ENCODE assay signal across 1 cellular context in genomic region chr3:155604967-155605366, GRCh38.
A peak's percentile ranks its signal among the peaks of the same experiment; 100 is the strongest.
TF ChIP-seq lines count a peak whose summit lies in the region.

No MANE protein-coding gene starts in this region.

TF ChIP-seq in HepG2, 621 proteins besides CTCF, POLR2A, EP300 and RAD21 (continued from another document):
- TF ChIP-seq PHF21A (CRISPR knock-in tag; IDR thresholded peaks at IDR 0.05) (no peak), ZSCAN21 (CRISPR knock-in tag; IDR thresholded peaks at IDR 0.05; ENCODE audit: borderline replicate concordance) (no peak), TAF15 (IDR thresholded peaks at IDR 0.05; ENCODE audit: low read depth, low read length, poor library complexity, severe bottlenecking) (no peak), ZNF558 (CRISPR knock-in tag; IDR thresholded peaks at IDR 0.05; ENCODE audit: borderline replicate concordance) (no peak), KDM1A (CRISPR knock-in tag; IDR thresholded peaks at IDR 0.05) (no peak), ZNF18 (CRISPR knock-in tag; IDR thresholded peaks at IDR 0.05; ENCODE audit: insufficient replicate concordance) (no peak), ELF3 (CRISPR knock-in tag; IDR thresholded peaks at IDR 0.05) (no peak), ZFX (CRISPR knock-in tag; IDR thresholded peaks at IDR 0.05; ENCODE audit: low read depth) (no peak), NCOA1 (CRISPR knock-in tag; IDR thresholded peaks at IDR 0.05) (no peak), MZF1 (CRISPR knock-in tag; IDR thresholded peaks at IDR 0.05; ENCODE audit: borderline replicate concordance) (no peak), ZNF772 (CRISPR knock-in tag; IDR thresholded peaks at IDR 0.05) (no peak), ZNF501 (CRISPR knock-in tag; IDR thresholded peaks at IDR 0.05) (0 out of 2 replicates have a peak, but pooled peaks have one; percentile 33), SMAD3 (CRISPR knock-in tag; IDR thresholded peaks at IDR 0.05) (no peak), DBP (CRISPR knock-in tag; IDR thresholded peaks at IDR 0.05; ENCODE audit: not compliant biosample characterization) (no peak), POLR2AphosphoS5 (IDR thresholded peaks at IDR 0.05; ENCODE audit: low read depth, low read length) (no peak), ZNF607 (CRISPR knock-in tag; IDR thresholded peaks at IDR 0.05; ENCODE audit: borderline replicate concordance) (0 out of 2 replicates have a peak, but pooled peaks have one; percentile 40), NCOA2 (CRISPR knock-in tag; IDR thresholded peaks at IDR 0.05) (0 out of 2 replicates have a peak, but pooled peaks have one; percentile 12), NR2F6 (IDR thresholded peaks at IDR 0.05) (peak; percentile 26; the same call in 1 of the 2 replicates), NR2F6 (CRISPR knock-in tag; IDR thresholded peaks at IDR 0.05) (peak; percentile 44; the same call in 1 of the 2 replicates), TEAD3 (CRISPR knock-in tag; optimal IDR thresholded peaks at IDR 0.05; ENCODE audit: borderline replicate concordance) (peak; percentile 25), NPAS2 (CRISPR knock-in tag; IDR thresholded peaks at IDR 0.05; ENCODE audit: borderline replicate concordance) (no peak)
